9 cellular contexts compared by ENCODE assay signal in the genomic region with DNA sequence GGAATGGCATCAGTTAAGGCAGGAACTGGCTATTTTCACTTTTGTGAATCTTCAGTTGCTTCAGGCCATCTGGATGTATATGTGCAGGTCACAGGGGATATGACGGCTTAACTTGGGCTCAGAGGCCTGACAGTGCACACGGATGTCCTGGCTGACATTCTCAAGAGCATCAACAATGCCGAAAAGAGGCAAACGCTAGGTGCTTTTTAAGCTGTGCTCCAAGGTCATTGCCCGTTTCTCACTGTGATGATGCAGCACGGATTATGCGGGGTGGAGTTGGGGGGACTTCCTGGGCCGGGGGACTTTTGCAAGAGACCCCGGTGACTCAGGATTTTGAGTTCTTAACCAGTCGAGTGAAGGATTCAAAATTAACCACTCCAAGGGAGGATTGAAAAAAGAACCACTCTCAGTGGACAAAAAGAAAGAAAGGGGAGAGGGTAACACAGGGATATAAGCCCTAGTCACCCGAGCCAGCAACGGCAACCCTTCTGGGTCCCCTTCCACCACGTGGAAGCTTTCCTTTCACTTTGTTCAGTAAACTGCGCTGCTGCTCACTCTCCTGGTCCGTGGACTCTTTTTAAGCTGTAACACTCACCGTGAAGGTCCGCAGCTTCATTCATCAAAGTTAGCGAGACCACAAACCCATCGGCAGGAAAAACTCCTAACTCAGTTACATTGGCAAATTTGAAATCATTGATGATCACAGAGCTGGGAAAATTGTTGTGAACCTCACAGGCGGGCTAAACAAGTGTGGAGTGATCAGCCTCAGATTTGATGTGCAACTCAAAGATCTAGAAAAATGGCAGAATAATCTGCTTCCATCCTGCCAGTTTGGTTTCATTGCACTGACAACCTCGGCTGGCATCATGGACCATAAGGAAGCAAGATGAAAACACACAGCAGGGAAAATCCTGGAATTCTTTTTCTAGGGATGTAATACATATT.
DNase-seq lines count a peak whose midpoint lies in the region; ATAC-seq and TF ChIP-seq lines count a peak whose summit lies in the region.
"Had no signal": no experiment of that assay in that cellular context is flagged by ENCODE, and none has a peak within 500 bp of the region (broad histone marks: within the 10 kb centered on the region; RNA-seq: fewer than 3 reads in every experiment).

No MANE protein-coding gene starts in this region.

- H3K4me3 ChIP-seq in BE2C (ENCODE audit: low read depth, low read length) (peak overlapping the region; percentile 63), HUES64 (ENCODE audit: low read length) (no peak overlapping the region)

- DNase-seq in BE2C (peak; percentile 52), lung microvascular endothelial cell (ENCODE audit: low read depth in 2 of 2) (peak; percentile 10 to 33), GDM1 (lab: John Stamatoyannopoulos, UW) (no peak), SW 1271 (lab: John Stamatoyannopoulos, UW) (no peak)
- no peak for DNase-seq in activated effector memory CD4-positive, alpha-beta T cell treated with Interleukin-2 at 50 U/mL for 16 hours
- DNase-seq: SIG-M5 had no signal

- no peak for ATAC-seq in GM21723 (IDR thresholded peaks at IDR 0.05; ENCODE audit: unreplicated experiment)

- H3K4me3 Mint-ChIP-seq in activated naive CD4-positive, alpha-beta T cell treated with anti-CD3 and anti-CD28 coated beads, Interleukin-2, amount 50 U/mL, for 24 hours = peak overlapping the region; percentile 69

- peaks cover 31% of the 10 kb centered on the region for H3K4me1 ChIP-seq in BE2C
- peaks cover 74% of the 10 kb centered on the region for H3K4me1 ChIP-seq in HUES64 (ENCODE audit: insufficient read depth, low read length)

- WGBS in HUES64 = 75% methylated on average over 21 of the region's 21 CpGs

- no peaks in the 10 kb centered on the region for H3K9me3 ChIP-seq in BE2C
- no peaks in the 10 kb centered on the region for H3K9me3 ChIP-seq in HUES64 (ENCODE audit: insufficient read depth, low read depth, low read length)

- no peaks in the 10 kb centered on the region for H3K36me3 ChIP-seq in BE2C
- no peaks in the 10 kb centered on the region for H3K36me3 ChIP-seq in HUES64 (ENCODE audit: insufficient read depth, low read length)

- no peaks in the 10 kb centered on the region for H3K9me3 Mint-ChIP-seq in activated naive CD4-positive, alpha-beta T cell treated with anti-CD3 and anti-CD28 coated beads, Interleukin-2, amount 50 U/mL, for 24 hours

- peaks cover 92% of the 10 kb centered on the region for H3K4me1 Mint-ChIP-seq in activated naive CD4-positive, alpha-beta T cell treated with anti-CD3 and anti-CD28 coated beads, Interleukin-2, amount 50 U/mL, for 24 hours

- peak overlapping the region; percentile 31; the same call in 1 of the 2 replicates for H3K27ac ChIP-seq in HUES64 (ENCODE audit: low read depth, low read length)

- H3K27me3 ChIP-seq in BE2C (no peaks in the 10 kb centered on the region), HUES64 (ENCODE audit: insufficient read depth, low read length) (no peaks in the 10 kb centered on the region)

- no peaks in the 10 kb centered on the region for H3K27me3 Mint-ChIP-seq in activated naive CD4-positive, alpha-beta T cell treated with anti-CD3 and anti-CD28 coated beads, Interleukin-2, amount 50 U/mL, for 24 hours

- H3K27ac Mint-ChIP-seq in activated naive CD4-positive, alpha-beta T cell treated with anti-CD3 and anti-CD28 coated beads, Interleukin-2, amount 50 U/mL, for 24 hours = peak overlapping the region; percentile 91

- peak overlapping the region; percentile 48 for H3K9ac ChIP-seq in HUES64 (ENCODE audit: low read depth, low read length)

- TF ChIP-seq CTCF in BE2C (IDR thresholded peaks at IDR 0.05; ENCODE audit: low read depth, low read length) = no peak

- H3K36me3 Mint-ChIP-seq in activated naive CD4-positive, alpha-beta T cell treated with anti-CD3 and anti-CD28 coated beads, Interleukin-2, amount 50 U/mL, for 24 hours = peaks cover 3% of the 10 kb centered on the region

Comparison
In these comparisons a context has a peak if more than half of its experiments do, and no peak if none do; other contexts are left out.
1. DNase-seq: peak in BE2C (single experiment) and lung microvascular endothelial cell (2 of 2); none in activated effector memory CD4-positive, alpha-beta T cell treated with Interleukin-2 at 50 U/mL for 16 hours (single experiment), GDM1 (single experiment) and SW 1271 (0 of 2).